13 cellular contexts compared by ENCODE assay signal in the genomic region with DNA sequence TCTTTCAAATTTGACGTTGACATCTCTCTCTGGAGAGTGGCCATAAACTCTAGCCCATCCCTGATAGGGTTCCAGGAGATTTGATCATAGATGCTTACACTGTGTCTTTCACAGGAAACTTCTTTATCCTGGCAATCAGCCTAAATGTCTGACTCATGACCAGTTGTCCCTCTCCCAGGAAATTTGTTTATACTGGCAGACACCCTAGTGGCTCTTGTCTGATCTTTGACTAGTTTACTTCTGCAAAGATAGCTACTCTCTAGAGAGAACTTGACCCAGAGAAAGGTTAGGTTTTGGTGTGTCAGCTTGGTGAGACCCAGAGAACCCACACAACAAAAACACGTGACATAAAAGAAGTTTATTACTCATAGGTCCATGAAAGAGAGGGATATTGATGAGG.
DNase-seq lines count a peak whose midpoint lies in the region; ATAC-seq and TF ChIP-seq lines count a peak whose summit lies in the region.
"Had no signal": no experiment of that assay in that cellular context is flagged by ENCODE, and none has a peak within 500 bp of the region (broad histone marks: within the 10 kb centered on the region; RNA-seq: fewer than 3 reads in every experiment).

No MANE protein-coding gene starts in this region.

- peaks cover 30% of the 10 kb centered on the region for H3K4me1 Mint-ChIP-seq in nephron progenitor cell
- H3K4me1 Mint-ChIP-seq: activated naive CD8-positive, alpha-beta T cell treated with anti-CD3 and anti-CD28 coated beads, Interleukin-2, amount 10 ng/mL, durations not matched to agents 7 days and 5 days; stimulated activated effector memory CD8-positive, alpha-beta T cell treated with anti-CD3 and anti-CD28 coated beads, Interleukin-12 subunit alpha, Interleukin-12 subunit beta, amount 100 ng/mL, for 72 hours had no signal

- no peaks in the 10 kb centered on the region for H3K27me3 ChIP-seq in mammary epithelial cell (ENCODE audit: insufficient read depth, low read length)

- peak overlapping the region; percentile 54 for H3K27ac Mint-ChIP-seq in nephron progenitor cell
- H3K27ac Mint-ChIP-seq: activated naive CD8-positive, alpha-beta T cell treated with anti-CD3 and anti-CD28 coated beads, Interleukin-2, amount 10 ng/mL, durations not matched to agents 7 days and 5 days; CD8-positive, alpha-beta T cell; stimulated activated effector memory CD8-positive, alpha-beta T cell treated with anti-CD3 and anti-CD28 coated beads, Interleukin-12 subunit alpha, Interleukin-12 subunit beta, amount 100 ng/mL, for 72 hours had no signal

- BruUV-seq in mammary epithelial cell (replicated peaks; lab: Mats Ljungman, UMichigan), result no TSS peak

- no peaks in the 10 kb centered on the region for H3K27me3 Mint-ChIP-seq in nephron progenitor cell (ENCODE audit: low read depth, poor library complexity)
- H3K27me3 Mint-ChIP-seq: activated naive CD8-positive, alpha-beta T cell treated with anti-CD3 and anti-CD28 coated beads, Interleukin-2, amount 10 ng/mL, durations not matched to agents 7 days and 5 days had no signal

- POLR2A ChIA-PET in GM10248 (lab: Yijun Ruan, JAX), result no interaction called here

- no peaks in the 10 kb centered on the region for H3K9me3 Mint-ChIP-seq in nephron progenitor cell

- intact Hi-C loops in mammary epithelial cell (cut with micrococcal nuclease), result no loop called here

- H3K36me3 ChIP-seq in mammary epithelial cell (ENCODE audit: insufficient read depth, low read length), result no peaks in the 10 kb centered on the region

- H3K36me3 Mint-ChIP-seq in nephron progenitor cell (ENCODE audit: low read depth), result no peaks in the 10 kb centered on the region
- H3K36me3 Mint-ChIP-seq: activated naive CD8-positive, alpha-beta T cell treated with anti-CD3 and anti-CD28 coated beads, Interleukin-2, amount 10 ng/mL, durations not matched to agents 7 days and 5 days; CD8-positive, alpha-beta T cell; stimulated activated effector memory CD8-positive, alpha-beta T cell treated with anti-CD3 and anti-CD28 coated beads, Interleukin-12 subunit alpha, Interleukin-12 subunit beta, amount 100 ng/mL, for 72 hours had no signal

- H3K4me2 ChIP-seq in mammary epithelial cell (ENCODE audit: insufficient read depth, low read depth, low read length), result no peak overlapping the region

- ATAC-seq in GM18505 (IDR thresholded peaks at IDR 0.05; ENCODE audit: unreplicated experiment), result no peak
- no peak for ATAC-seq in GM21529 (IDR thresholded peaks at IDR 0.05; ENCODE audit: unreplicated experiment)
- ATAC-seq in HG02759 (IDR thresholded peaks at IDR 0.05; ENCODE audit: unreplicated experiment), result no peak
- ATAC-seq: CD8-positive, alpha-beta T cell; stimulated activated effector memory CD8-positive, alpha-beta T cell treated with anti-CD3 and anti-CD28 coated beads, Interleukin-12 subunit alpha, Interleukin-12 subunit beta, amount 100 ng/mL, for 72 hours had no signal

- dilution Hi-C loops in mammary epithelial cell (cut with HindIII; ENCODE audit: low sequenced_read_pairs), result no loop called here

- H2AFZ ChIP-seq in mammary epithelial cell (ENCODE audit: low read depth, low read length), result no peak overlapping the region

- no peaks in the 10 kb centered on the region for H3K79me2 ChIP-seq in mammary epithelial cell (ENCODE audit: insufficient read depth, low read length)

- TF ChIP-seq CTCF in mammary epithelial cell (conservative IDR thresholded peaks at IDR 0.05 in 1 of 2, IDR thresholded peaks at IDR 0.05 in 1 of 2; ENCODE audit: extremely low read depth in 1 of 2, insufficient read depth in 1 of 2, low read depth in 1 of 2, low read length in 2 of 2), result peak in 1 of 2 donors; percentile 9
- TF ChIP-seq CTCF in nephron progenitor cell (IDR thresholded peaks at IDR 0.05), result no peak
- TF ChIP-seq CTCF in GM10248 (IDR thresholded peaks at IDR 0.05; ENCODE audit: control extremely low read depth, extremely low read depth, low read depth, missing control alignments), result no peak

- CTCF ChIA-PET in mammary epithelial cell (lab: Charles Lee; ENCODE audit: low non-redundant PET) (no interaction called here), GM10248 (lab: Yijun Ruan, JAX) (interaction anchor here (1.2 kb wide), 2 partner anchors 15 to 18 kb away, joined by 3 read pairs; no protein-coding TSS in a partner anchor)

- peaks cover 30% of the 10 kb centered on the region for H3K4me1 ChIP-seq in mammary epithelial cell (ENCODE audit: insufficient read depth, low read length)

- H3K4me3 ChIP-seq in mammary epithelial cell (replicated peaks in 1 of 3; ENCODE audit: insufficient read depth in 1 of 3, low read depth in 2 of 3, low read length in 3 of 3), result no peak overlapping the region

- TF ChIP-seq POLR2A in GM18505 (IDR thresholded peaks at IDR 0.05; ENCODE audit: borderline replicate concordance, extremely low read depth, insufficient read depth, insufficient read length), result no peak

- H3K9me3 ChIP-seq in mammary epithelial cell (replicated peaks; ENCODE audit: insufficient read depth, low read length), result no peaks in the 10 kb centered on the region

- H4K20me1 ChIP-seq in mammary epithelial cell (ENCODE audit: insufficient read depth, low read length), result no peaks in the 10 kb centered on the region

- no peak overlapping the region for H3K9ac ChIP-seq in mammary epithelial cell (ENCODE audit: insufficient read depth, low read length)

- 0% methylated on average over 2 of the region's 2 CpGs for WGBS in mammary epithelial cell (ENCODE audit: low coverage, missing lambda C conversion rate)

- H3K4me3 Mint-ChIP-seq in nephron progenitor cell, result no peak overlapping the region
- H3K4me3 Mint-ChIP-seq: activated naive CD8-positive, alpha-beta T cell treated with anti-CD3 and anti-CD28 coated beads, Interleukin-2, amount 10 ng/mL, durations not matched to agents 7 days and 5 days; CD8-positive, alpha-beta T cell; stimulated activated effector memory CD8-positive, alpha-beta T cell treated with anti-CD3 and anti-CD28 coated beads, Interleukin-12 subunit alpha, Interleukin-12 subunit beta, amount 100 ng/mL, for 72 hours had no signal

- H3K27ac ChIP-seq in mammary epithelial cell (ENCODE audit: insufficient read depth, low read depth, low read length), result no peak overlapping the region

- in situ Hi-C loops in mammary epithelial cell (cut with MboI; ENCODE audit: low sequenced_read_pairs in 2 of 2), result no loop called here

- peak; percentile 42 for DNase-seq in H4 (ENCODE audit: low spot score)
- peak; percentile 54 for DNase-seq in NCI-H69 (lab: John Stamatoyannopoulos, UW)
- DNase-seq in mammary epithelial cell, result peak; percentile 91
- no peak for DNase-seq in nephron progenitor cell
- DNase-seq in GM10248 (ENCODE audit: extremely low spot score), result no peak
- DNase-seq: activated naive CD8-positive, alpha-beta T cell treated with anti-CD3 and anti-CD28 coated beads, Interleukin-2, amount 10 ng/mL, durations not matched to agents 7 days and 5 days; CD8-positive, alpha-beta T cell; NCI-H748 treated with DMSO at 0.1 percent for 48 hours; T-helper 2 cell had no signal

Comparison
In these comparisons a context has a peak if more than half of its experiments do, and no peak if none do; other contexts are left out.
1. DNase-seq: peak in H4 (single experiment), NCI-H69 (single experiment) and mammary epithelial cell (single experiment); none in nephron progenitor cell (single experiment) and GM10248 (single experiment).